In genomic region chr14:22526210-22526609, GRCh38 we compare ENCODE assay signal across 17 cellular contexts.
DNase-seq lines count a peak whose midpoint lies in the region; FAIRE-seq and TF ChIP-seq lines count a peak whose summit lies in the region.
"Had no signal": no experiment of that assay in that cellular context is flagged by ENCODE, and none has a peak within 500 bp of the region (broad histone marks: within the 10 kb centered on the region; RNA-seq: fewer than 3 reads in every experiment).

No MANE protein-coding gene starts in this region.

- H3K27me3 Mint-ChIP-seq in activated CD4-positive, alpha-beta T cell treated with anti-CD3 and anti-CD28 coated beads, Interleukin-2, amount 10 ng/mL, durations not matched to agents 7 days and 5 days = no peaks in the 10 kb centered on the region
- no peaks in the 10 kb centered on the region for H3K27me3 Mint-ChIP-seq in activated T-helper 2 cell treated with anti-CD3 and anti-CD28 coated beads, Interferon-gamma antibody, Interleukin-2, Interleukin-4, amounts not matched to agents 10 μg/mL and 5 μg/mL and 100 μg/mL, durations not matched to agents 14 hours and 24 hours and 36 hours (ENCODE audit: low read depth)

- peak overlapping the region; percentile 85 for H3K4me3 Mint-ChIP-seq in activated CD4-positive, alpha-beta T cell treated with anti-CD3 and anti-CD28 coated beads, Interleukin-2, amount 10 ng/mL, durations not matched to agents 7 days and 5 days
- H3K4me3 Mint-ChIP-seq in activated T-helper 2 cell treated with anti-CD3 and anti-CD28 coated beads, Interferon-gamma antibody, Interleukin-2, Interleukin-4, amounts not matched to agents 10 μg/mL and 5 μg/mL and 100 μg/mL, durations not matched to agents 14 hours and 24 hours and 36 hours (ENCODE audit: low read depth) = peak overlapping the region; percentile 78
- H3K4me3 Mint-ChIP-seq: nephron had no signal

- H3K27ac Mint-ChIP-seq in activated CD4-positive, alpha-beta T cell treated with anti-CD3 and anti-CD28 coated beads, Interleukin-2, amount 10 ng/mL, durations not matched to agents 7 days and 5 days = peak overlapping the region; percentile 95
- peak overlapping the region; percentile 93 for H3K27ac Mint-ChIP-seq in activated T-helper 2 cell treated with anti-CD3 and anti-CD28 coated beads, Interferon-gamma antibody, Interleukin-2, Interleukin-4, amounts not matched to agents 10 μg/mL and 5 μg/mL and 100 μg/mL, durations not matched to agents 14 hours and 24 hours and 36 hours

- no peaks in the 10 kb centered on the region for H3K9me3 Mint-ChIP-seq in activated CD4-positive, alpha-beta T cell treated with anti-CD3 and anti-CD28 coated beads, Interleukin-2, amount 10 ng/mL, durations not matched to agents 7 days and 5 days
- H3K9me3 Mint-ChIP-seq in activated T-helper 2 cell treated with anti-CD3 and anti-CD28 coated beads, Interferon-gamma antibody, Interleukin-2, Interleukin-4, amounts not matched to agents 10 μg/mL and 5 μg/mL and 100 μg/mL, durations not matched to agents 14 hours and 24 hours and 36 hours = no peaks in the 10 kb centered on the region
- H3K9me3 Mint-ChIP-seq: nephron had no signal

- intact Hi-C loops in activated T-helper 2 cell treated with anti-CD3 and anti-CD28 coated beads, Interferon-gamma antibody, Interleukin-2, Interleukin-4, amounts not matched to agents 10 μg/mL and 5 μg/mL and 100 μg/mL, durations not matched to agents 14 hours and 24 hours and 36 hours (cut with micrococcal nuclease) = no loop called here

- no peak for TF ChIP-seq CTCF in GM20000 (IDR thresholded peaks at IDR 0.05; ENCODE audit: extremely low read depth, missing control alignments)

- CTCF ChIA-PET in activated CD4-positive, alpha-beta T cell treated with anti-CD3 and anti-CD28 coated beads, Interleukin-2, amount 10 ng/mL, durations not matched to agents 7 days and 5 days (lab: Charles Lee) = interaction anchor here (0.7 to 2.9 kb wide), 8 partner anchors 8 to 44 kb away, joined by 3 to 13 read pairs (median 5); no protein-coding TSS in a partner anchor

- 0 out of 2 replicates have a peak, but pooled peaks have one; percentile 36 for TF ChIP-seq POLR2A in GM12892 (IDR thresholded peaks at IDR 0.05; ENCODE audit: low read depth, low read length)

- DNase-seq in activated CD4-positive, alpha-beta T cell treated with anti-CD3 and anti-CD28 coated beads, Interleukin-2, amount 10 ng/mL, durations not matched to agents 7 days and 5 days = no peak
- DNase-seq in activated CD4-positive, alpha-beta T cell treated with anti-CD3 and anti-CD28 coated beads for 4 hours = no peak
- DNase-seq in GM12892 (ENCODE audit: insufficient read length) (no peak), GM20000 (ENCODE audit: low spot score) (no peak)
- no peak for DNase-seq in activated T-helper 2 cell treated with anti-CD3 and anti-CD28 coated beads, Interferon-gamma antibody, Interleukin-2, Interleukin-4, amounts not matched to agents 10 μg/mL and 5 μg/mL and 100 μg/mL, durations not matched to agents 14 hours and 24 hours and 36 hours (ENCODE audit: low spot score)
- no peak for DNase-seq in stimulated activated CD4-positive, alpha-beta T cell treated with anti-CD3 and anti-CD28 coated beads, Interleukin-4, amount 100 ng/mL, for 24 hours
- no peak for DNase-seq in effector CD8-positive, alpha-beta T cell (lab: John Stamatoyannopoulos, UW)
- DNase-seq: activated CD4-positive, CD25-positive, alpha-beta regulatory T cell treated with anti-CD3 and anti-CD28 coated beads, Interleukin-2, amount 50 U/mL, for 72 hours; DND-41; mammary epithelial cell; MG63; NCI-H2171 treated with DMSO at 0.1 percent for 48 hours; NCI-H748 treated with DMSO at 0.1 percent for 48 hours; T-helper 9 cell had no signal

- peak; percentile 74 for FAIRE-seq in GM12892 (lab: Jason Lieb, UNC)
- FAIRE-seq: frontal cortex had no signal

- peak overlapping the region in 12 of 21 experiments; percentile 10 to 98 (median 46) for H3K27ac ChIP-seq in skin epidermis

- POLR2A ChIA-PET in activated CD4-positive, alpha-beta T cell treated with anti-CD3 and anti-CD28 coated beads, Interleukin-2, amount 10 ng/mL, durations not matched to agents 7 days and 5 days (lab: Charles Lee) = interaction anchor here (0.6 to 1.9 kb wide), 7 partner anchors 12 to 777 kb away, joined by 3 to 7 read pairs (median 3); no protein-coding TSS in a partner anchor

- H3K36me3 Mint-ChIP-seq in activated CD4-positive, alpha-beta T cell treated with anti-CD3 and anti-CD28 coated beads, Interleukin-2, amount 10 ng/mL, durations not matched to agents 7 days and 5 days (ENCODE audit: low read depth) = peaks cover 93% of the 10 kb centered on the region
- peaks cover 95% of the 10 kb centered on the region for H3K36me3 Mint-ChIP-seq in activated T-helper 2 cell treated with anti-CD3 and anti-CD28 coated beads, Interferon-gamma antibody, Interleukin-2, Interleukin-4, amounts not matched to agents 10 μg/mL and 5 μg/mL and 100 μg/mL, durations not matched to agents 14 hours and 24 hours and 36 hours (ENCODE audit: low read depth)

- H3K4me3 ChIP-seq in skin epidermis = peak overlapping the region in 1 of 7 experiments; percentile 3
- H3K4me3 ChIP-seq: MG63 had no signal

- H3K4me1 Mint-ChIP-seq in activated CD4-positive, alpha-beta T cell treated with anti-CD3 and anti-CD28 coated beads, Interleukin-2, amount 10 ng/mL, durations not matched to agents 7 days and 5 days = peaks cover 88% of the 10 kb centered on the region
- peaks cover 88% of the 10 kb centered on the region for H3K4me1 Mint-ChIP-seq in activated T-helper 2 cell treated with anti-CD3 and anti-CD28 coated beads, Interferon-gamma antibody, Interleukin-2, Interleukin-4, amounts not matched to agents 10 μg/mL and 5 μg/mL and 100 μg/mL, durations not matched to agents 14 hours and 24 hours and 36 hours (ENCODE audit: low read depth)
